Comparison of ENCODE assay signal across 1 cellular context in the genomic region with DNA sequence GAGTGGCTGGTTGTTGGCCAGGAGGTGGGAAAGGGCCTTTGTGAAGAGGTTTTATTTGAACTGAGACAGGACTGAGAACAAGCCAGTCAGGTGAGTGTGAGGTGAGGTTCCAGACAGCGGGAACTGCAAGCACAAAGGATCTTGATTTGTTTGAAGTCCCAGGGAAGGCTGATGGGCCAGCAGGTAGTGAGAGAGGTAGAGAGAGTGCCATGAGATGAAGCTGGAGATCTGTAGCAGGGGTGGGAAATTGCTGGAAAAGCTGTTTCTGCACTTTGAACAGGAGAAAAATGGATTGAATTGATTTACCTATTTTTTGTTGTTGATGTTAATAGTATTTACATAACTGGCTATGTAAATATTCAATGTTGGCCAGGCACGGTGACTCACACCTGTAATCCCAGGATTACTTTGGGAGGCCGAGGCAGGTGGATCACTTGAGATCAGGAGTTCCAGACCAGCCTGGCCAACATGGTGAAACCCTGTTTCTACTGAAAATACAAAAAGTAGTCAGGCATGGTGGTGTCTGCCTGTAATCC.
A peak's percentile ranks its signal among the peaks of the same experiment; 100 is the strongest.
TF ChIP-seq lines count a peak whose summit lies in the region.

No MANE protein-coding gene starts in this region.

TF ChIP-seq in HepG2, 621 proteins besides CTCF, POLR2A, EP300 and RAD21 (continued from another document and continues in another):
- TF ChIP-seq, protein P1, sequence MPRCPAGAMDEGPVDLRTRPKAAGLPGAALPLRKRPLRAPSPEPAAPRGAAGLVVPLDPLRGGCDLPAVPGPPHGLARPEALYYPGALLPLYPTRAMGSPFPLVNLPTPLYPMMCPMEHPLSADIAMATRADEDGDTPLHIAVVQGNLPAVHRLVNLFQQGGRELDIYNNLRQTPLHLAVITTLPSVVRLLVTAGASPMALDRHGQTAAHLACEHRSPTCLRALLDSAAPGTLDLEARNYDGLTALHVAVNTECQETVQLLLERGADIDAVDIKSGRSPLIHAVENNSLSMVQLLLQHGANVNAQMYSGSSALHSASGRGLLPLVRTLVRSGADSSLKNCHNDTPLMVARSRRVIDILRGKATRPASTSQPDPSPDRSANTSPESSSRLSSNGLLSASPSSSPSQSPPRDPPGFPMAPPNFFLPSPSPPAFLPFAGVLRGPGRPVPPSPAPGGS (CRISPR knock-in tag; IDR thresholded peaks at IDR 0.05) = no peak
- TF ChIP-seq ERF (CRISPR knock-in tag; IDR thresholded peaks at IDR 0.05) = peak; percentile 10; the same call in 1 of the 2 replicates
- TF ChIP-seq NCOA2 (CRISPR knock-in tag; IDR thresholded peaks at IDR 0.05) = peak; percentile 60; the same call in 1 of the 2 replicates
- no peak for TF ChIP-seq ZNF703 (CRISPR knock-in tag; IDR thresholded peaks at IDR 0.05; ENCODE audit: borderline replicate concordance)
- 0 out of 2 replicates have a peak, but pooled peaks have one; percentile 46 for TF ChIP-seq RXRB (CRISPR knock-in tag; IDR thresholded peaks at IDR 0.05; ENCODE audit: borderline replicate concordance)
- TF ChIP-seq ZBTB3 (CRISPR knock-in tag; IDR thresholded peaks at IDR 0.05; ENCODE audit: borderline replicate concordance, low read depth) = peak; percentile 99
- TF ChIP-seq ZNF891 (CRISPR knock-in tag; IDR thresholded peaks at IDR 0.05) = no peak
- TF ChIP-seq, protein P2, sequence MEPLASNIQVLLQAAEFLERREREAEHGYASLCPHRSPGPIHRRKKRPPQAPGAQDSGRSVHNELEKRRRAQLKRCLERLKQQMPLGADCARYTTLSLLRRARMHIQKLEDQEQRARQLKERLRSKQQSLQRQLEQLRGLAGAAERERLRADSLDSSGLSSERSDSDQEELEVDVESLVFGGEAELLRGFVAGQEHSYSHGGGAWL (CRISPR knock-in tag; IDR thresholded peaks at IDR 0.05) = no peak
- TF ChIP-seq, protein P3, sequence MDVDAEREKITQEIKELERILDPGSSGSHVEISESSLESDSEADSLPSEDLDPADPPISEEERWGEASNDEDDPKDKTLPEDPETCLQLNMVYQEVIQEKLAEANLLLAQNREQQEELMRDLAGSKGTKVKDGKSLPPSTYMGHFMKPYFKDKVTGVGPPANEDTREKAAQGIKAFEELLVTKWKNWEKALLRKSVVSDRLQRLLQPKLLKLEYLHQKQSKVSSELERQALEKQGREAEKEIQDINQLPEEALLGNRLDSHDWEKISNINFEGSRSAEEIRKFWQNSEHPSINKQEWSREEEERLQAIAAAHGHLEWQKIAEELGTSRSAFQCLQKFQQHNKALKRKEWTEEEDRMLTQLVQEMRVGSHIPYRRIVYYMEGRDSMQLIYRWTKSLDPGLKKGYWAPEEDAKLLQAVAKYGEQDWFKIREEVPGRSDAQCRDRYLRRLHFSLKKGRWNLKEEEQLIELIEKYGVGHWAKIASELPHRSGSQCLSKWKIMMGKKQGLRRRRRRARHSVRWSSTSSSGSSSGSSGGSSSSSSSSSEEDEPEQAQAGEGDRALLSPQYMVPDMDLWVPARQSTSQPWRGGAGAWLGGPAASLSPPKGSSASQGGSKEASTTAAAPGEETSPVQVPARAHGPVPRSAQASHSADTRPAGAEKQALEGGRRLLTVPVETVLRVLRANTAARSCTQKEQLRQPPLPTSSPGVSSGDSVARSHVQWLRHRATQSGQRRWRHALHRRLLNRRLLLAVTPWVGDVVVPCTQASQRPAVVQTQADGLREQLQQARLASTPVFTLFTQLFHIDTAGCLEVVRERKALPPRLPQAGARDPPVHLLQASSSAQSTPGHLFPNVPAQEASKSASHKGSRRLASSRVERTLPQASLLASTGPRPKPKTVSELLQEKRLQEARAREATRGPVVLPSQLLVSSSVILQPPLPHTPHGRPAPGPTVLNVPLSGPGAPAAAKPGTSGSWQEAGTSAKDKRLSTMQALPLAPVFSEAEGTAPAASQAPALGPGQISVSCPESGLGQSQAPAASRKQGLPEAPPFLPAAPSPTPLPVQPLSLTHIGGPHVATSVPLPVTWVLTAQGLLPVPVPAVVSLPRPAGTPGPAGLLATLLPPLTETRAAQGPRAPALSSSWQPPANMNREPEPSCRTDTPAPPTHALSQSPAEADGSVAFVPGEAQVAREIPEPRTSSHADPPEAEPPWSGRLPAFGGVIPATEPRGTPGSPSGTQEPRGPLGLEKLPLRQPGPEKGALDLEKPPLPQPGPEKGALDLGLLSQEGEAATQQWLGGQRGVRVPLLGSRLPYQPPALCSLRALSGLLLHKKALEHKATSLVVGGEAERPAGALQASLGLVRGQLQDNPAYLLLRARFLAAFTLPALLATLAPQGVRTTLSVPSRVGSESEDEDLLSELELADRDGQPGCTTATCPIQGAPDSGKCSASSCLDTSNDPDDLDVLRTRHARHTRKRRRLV (CRISPR knock-in tag; IDR thresholded peaks at IDR 0.05) = no peak
- TF ChIP-seq, protein P4, sequence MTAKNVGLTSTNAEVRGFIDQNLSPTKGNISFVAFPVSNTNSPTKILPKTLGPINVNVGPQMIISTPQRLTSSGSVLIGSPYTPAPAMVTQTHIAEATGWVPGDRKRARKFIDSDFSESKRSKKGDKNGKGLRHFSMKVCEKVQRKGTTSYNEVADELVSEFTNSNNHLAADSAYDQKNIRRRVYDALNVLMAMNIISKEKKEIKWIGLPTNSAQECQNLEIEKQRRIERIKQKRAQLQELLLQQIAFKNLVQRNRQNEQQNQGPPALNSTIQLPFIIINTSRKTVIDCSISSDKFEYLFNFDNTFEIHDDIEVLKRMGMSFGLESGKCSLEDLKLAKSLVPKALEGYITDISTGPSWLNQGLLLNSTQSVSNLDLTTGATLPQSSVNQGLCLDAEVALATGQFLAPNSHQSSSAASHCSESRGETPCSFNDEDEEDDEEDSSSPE (CRISPR knock-in tag; IDR thresholded peaks at IDR 0.05) = no peak
- no peak for TF ChIP-seq MXI1 (IDR thresholded peaks at IDR 0.05; ENCODE audit: borderline replicate concordance, low read depth, low read length)
- TF ChIP-seq NFE2 (CRISPR knock-in tag; IDR thresholded peaks at IDR 0.05) = no peak
- TF ChIP-seq ZBTB38 (CRISPR knock-in tag; IDR thresholded peaks at IDR 0.05) = no peak
- TF ChIP-seq, protein P5, sequence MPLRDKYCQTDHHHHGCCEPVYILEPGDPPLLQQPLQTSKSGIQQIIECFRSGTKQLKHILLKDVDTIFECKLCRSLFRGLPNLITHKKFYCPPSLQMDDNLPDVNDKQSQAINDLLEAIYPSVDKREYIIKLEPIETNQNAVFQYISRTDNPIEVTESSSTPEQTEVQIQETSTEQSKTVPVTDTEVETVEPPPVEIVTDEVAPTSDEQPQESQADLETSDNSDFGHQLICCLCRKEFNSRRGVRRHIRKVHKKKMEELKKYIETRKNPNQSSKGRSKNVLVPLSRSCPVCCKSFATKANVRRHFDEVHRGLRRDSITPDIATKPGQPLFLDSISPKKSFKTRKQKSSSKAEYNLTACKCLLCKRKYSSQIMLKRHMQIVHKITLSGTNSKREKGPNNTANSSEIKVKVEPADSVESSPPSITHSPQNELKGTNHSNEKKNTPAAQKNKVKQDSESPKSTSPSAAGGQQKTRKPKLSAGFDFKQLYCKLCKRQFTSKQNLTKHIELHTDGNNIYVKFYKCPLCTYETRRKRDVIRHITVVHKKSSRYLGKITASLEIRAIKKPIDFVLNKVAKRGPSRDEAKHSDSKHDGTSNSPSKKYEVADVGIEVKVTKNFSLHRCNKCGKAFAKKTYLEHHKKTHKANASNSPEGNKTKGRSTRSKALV (CRISPR knock-in tag; IDR thresholded peaks at IDR 0.05) = no peak
- TF ChIP-seq ATF1 (CRISPR knock-in tag; IDR thresholded peaks at IDR 0.05) = no peak
- TF ChIP-seq RAD51 (IDR thresholded peaks at IDR 0.05; ENCODE audit: borderline replicate concordance) = no peak
- no peak for TF ChIP-seq NAIF1 (CRISPR knock-in tag; IDR thresholded peaks at IDR 0.05; ENCODE audit: borderline replicate concordance)
- peak; percentile 77 for TF ChIP-seq PHF21A (CRISPR knock-in tag; IDR thresholded peaks at IDR 0.05)
- TF ChIP-seq ZNF879 (CRISPR knock-in tag; IDR thresholded peaks at IDR 0.05) = no peak
- no peak; the same call in 1 of the 2 replicates for TF ChIP-seq ZNF205 (CRISPR knock-in tag; IDR thresholded peaks at IDR 0.05)
- TF ChIP-seq ZNF75D (CRISPR knock-in tag; IDR thresholded peaks at IDR 0.05; ENCODE audit: borderline replicate concordance) = no peak
- no peak for TF ChIP-seq MAZ (IDR thresholded peaks at IDR 0.05; ENCODE audit: borderline replicate concordance, low read depth, low read length)
- no peak for TF ChIP-seq MAZ (CRISPR knock-in tag; IDR thresholded peaks at IDR 0.05; ENCODE audit: low read depth)
- TF ChIP-seq, protein P6, sequence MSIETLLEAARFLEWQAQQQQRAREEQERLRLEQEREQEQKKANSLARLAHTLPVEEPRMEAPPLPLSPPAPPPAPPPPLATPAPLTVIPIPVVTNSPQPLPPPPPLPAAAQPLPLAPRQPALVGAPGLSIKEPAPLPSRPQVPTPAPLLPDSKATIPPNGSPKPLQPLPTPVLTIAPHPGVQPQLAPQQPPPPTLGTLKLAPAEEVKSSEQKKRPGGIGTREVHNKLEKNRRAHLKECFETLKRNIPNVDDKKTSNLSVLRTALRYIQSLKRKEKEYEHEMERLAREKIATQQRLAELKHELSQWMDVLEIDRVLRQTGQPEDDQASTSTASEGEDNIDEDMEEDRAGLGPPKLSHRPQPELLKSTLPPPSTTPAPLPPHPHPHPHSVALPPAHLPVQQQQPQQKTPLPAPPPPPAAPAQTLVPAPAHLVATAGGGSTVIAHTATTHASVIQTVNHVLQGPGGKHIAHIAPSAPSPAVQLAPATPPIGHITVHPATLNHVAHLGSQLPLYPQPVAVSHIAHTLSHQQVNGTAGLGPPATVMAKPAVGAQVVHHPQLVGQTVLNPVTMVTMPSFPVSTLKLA (IDR thresholded peaks at IDR 0.05) = no peak
- TF ChIP-seq HOXD1 (CRISPR knock-in tag; IDR thresholded peaks at IDR 0.05) = no peak
- TF ChIP-seq, protein P7, sequence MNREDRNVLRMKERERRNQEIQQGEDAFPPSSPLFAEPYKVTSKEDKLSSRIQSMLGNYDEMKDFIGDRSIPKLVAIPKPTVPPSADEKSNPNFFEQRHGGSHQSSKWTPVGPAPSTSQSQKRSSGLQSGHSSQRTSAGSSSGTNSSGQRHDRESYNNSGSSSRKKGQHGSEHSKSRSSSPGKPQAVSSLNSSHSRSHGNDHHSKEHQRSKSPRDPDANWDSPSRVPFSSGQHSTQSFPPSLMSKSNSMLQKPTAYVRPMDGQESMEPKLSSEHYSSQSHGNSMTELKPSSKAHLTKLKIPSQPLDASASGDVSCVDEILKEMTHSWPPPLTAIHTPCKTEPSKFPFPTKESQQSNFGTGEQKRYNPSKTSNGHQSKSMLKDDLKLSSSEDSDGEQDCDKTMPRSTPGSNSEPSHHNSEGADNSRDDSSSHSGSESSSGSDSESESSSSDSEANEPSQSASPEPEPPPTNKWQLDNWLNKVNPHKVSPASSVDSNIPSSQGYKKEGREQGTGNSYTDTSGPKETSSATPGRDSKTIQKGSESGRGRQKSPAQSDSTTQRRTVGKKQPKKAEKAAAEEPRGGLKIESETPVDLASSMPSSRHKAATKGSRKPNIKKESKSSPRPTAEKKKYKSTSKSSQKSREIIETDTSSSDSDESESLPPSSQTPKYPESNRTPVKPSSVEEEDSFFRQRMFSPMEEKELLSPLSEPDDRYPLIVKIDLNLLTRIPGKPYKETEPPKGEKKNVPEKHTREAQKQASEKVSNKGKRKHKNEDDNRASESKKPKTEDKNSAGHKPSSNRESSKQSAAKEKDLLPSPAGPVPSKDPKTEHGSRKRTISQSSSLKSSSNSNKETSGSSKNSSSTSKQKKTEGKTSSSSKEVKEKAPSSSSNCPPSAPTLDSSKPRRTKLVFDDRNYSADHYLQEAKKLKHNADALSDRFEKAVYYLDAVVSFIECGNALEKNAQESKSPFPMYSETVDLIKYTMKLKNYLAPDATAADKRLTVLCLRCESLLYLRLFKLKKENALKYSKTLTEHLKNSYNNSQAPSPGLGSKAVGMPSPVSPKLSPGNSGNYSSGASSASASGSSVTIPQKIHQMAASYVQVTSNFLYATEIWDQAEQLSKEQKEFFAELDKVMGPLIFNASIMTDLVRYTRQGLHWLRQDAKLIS (CRISPR knock-in tag; IDR thresholded peaks at IDR 0.05) = no peak
- TF ChIP-seq, protein P8, sequence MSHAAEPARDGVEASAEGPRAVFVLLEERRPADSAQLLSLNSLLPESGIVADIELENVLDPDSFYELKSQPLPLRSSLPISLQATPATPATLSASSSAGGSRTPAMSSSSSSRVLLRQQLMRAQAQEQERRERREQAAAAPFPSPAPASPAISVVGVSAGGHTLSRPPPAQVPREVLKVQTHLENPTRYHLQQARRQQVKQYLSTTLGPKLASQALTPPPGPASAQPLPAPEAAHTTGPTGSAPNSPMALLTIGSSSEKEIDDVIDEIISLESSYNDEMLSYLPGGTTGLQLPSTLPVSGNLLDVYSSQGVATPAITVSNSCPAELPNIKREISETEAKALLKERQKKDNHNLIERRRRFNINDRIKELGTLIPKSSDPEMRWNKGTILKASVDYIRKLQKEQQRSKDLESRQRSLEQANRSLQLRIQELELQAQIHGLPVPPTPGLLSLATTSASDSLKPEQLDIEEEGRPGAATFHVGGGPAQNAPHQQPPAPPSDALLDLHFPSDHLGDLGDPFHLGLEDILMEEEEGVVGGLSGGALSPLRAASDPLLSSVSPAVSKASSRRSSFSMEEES (CRISPR knock-in tag; IDR thresholded peaks at IDR 0.05) = no peak
- TF ChIP-seq SAFB2 (CRISPR knock-in tag; IDR thresholded peaks at IDR 0.05; ENCODE audit: borderline replicate concordance, low read depth) = no peak
- TF ChIP-seq ZFP1 (CRISPR knock-in tag; IDR thresholded peaks at IDR 0.05) = no peak
- TF ChIP-seq REL (CRISPR knock-in tag; conservative IDR thresholded peaks at IDR 0.05) = no peak
- peak; percentile 40; the same call in 1 of the 2 replicates for TF ChIP-seq SOX13 (IDR thresholded peaks at IDR 0.05)
- TF ChIP-seq SOX13 (CRISPR knock-in tag; conservative IDR thresholded peaks at IDR 0.05 in 1 of 2, IDR thresholded peaks at IDR 0.05 in 1 of 2) = peak in 1 of 2 experiments; percentile 65; a peak in 2 of 4 replicates
- no peak for TF ChIP-seq SOX6 (IDR thresholded peaks at IDR 0.05)
- TF ChIP-seq SOX6 (CRISPR knock-in tag; IDR thresholded peaks at IDR 0.05) = peak; percentile 90
- no peak for TF ChIP-seq ZKSCAN1 (IDR thresholded peaks at IDR 0.05; ENCODE audit: low read length)
- no peak; the same call in 1 of the 2 replicates for TF ChIP-seq ADNP (CRISPR knock-in tag; IDR thresholded peaks at IDR 0.05)
- TF ChIP-seq ZNF577 (CRISPR knock-in tag; IDR thresholded peaks at IDR 0.05; ENCODE audit: borderline replicate concordance, low read depth) = no peak
- 0 out of 2 replicates have a peak, but pooled peaks have one; percentile 50 for TF ChIP-seq MIXL1 (CRISPR knock-in tag; IDR thresholded peaks at IDR 0.05)
- TF ChIP-seq PRMT3 (CRISPR knock-in tag; IDR thresholded peaks at IDR 0.05; ENCODE audit: borderline replicate concordance, low read depth) = no peak
- peak; percentile 84; the same call in 1 of the 2 replicates for TF ChIP-seq TBX3 (IDR thresholded peaks at IDR 0.05; ENCODE audit: borderline replicate concordance)
- 0 out of 2 replicates have a peak, but pooled peaks have one; percentile 47 for TF ChIP-seq ZNF136 (CRISPR knock-in tag; IDR thresholded peaks at IDR 0.05; ENCODE audit: low read depth)
- peak; percentile 70 for TF ChIP-seq BCL6 (CRISPR knock-in tag; IDR thresholded peaks at IDR 0.05)
- TF ChIP-seq ZNF766 (CRISPR knock-in tag; IDR thresholded peaks at IDR 0.05; ENCODE audit: borderline replicate concordance) = no peak
- no peak for TF ChIP-seq HNRNPH1 (optimal IDR thresholded peaks at IDR 0.05; ENCODE audit: low read depth, low read length)
- no peak for TF ChIP-seq PHB2 (IDR thresholded peaks at IDR 0.05; ENCODE audit: partially characterized antibody)
- TF ChIP-seq KMT2A (CRISPR knock-in tag; IDR thresholded peaks at IDR 0.05) = no peak
- no peak for TF ChIP-seq MIER2 (CRISPR knock-in tag; IDR thresholded peaks at IDR 0.05)
- peak; percentile 52; the same call in 1 of the 2 replicates for TF ChIP-seq ZSCAN25 (CRISPR knock-in tag; IDR thresholded peaks at IDR 0.05)
- TF ChIP-seq KDM3A (CRISPR knock-in tag; IDR thresholded peaks at IDR 0.05; ENCODE audit: low read depth) = no peak
- no peak for TF ChIP-seq MATR3 (CRISPR knock-in tag; IDR thresholded peaks at IDR 0.05)
